1 cellular context compared by ENCODE assay signal in the genomic region with DNA sequence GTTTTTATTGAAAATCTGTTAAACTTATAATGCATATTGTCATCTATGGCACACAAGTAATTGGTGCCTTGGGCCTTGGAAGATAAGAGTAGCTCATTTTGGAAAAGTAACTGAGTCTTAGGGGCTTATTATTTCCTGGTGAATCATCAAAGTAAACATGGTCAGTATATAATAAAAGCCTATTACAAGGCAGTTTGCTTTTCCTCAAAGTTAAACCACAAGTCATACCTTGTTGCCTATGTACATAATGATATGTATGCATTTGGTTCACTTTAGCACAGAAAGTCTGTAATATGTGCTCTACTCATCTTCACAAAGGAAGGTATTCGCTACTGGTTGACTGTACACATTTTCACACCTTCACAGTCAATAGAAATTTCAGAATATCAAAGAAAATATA.
TF ChIP-seq lines count a peak whose summit lies in the region.

No MANE protein-coding gene starts in this region.

TF ChIP-seq in HEK293, 187 proteins besides CTCF, POLR2A, EP300 and RAD21 (continued from another document):
- TF ChIP-seq, protein P1, sequence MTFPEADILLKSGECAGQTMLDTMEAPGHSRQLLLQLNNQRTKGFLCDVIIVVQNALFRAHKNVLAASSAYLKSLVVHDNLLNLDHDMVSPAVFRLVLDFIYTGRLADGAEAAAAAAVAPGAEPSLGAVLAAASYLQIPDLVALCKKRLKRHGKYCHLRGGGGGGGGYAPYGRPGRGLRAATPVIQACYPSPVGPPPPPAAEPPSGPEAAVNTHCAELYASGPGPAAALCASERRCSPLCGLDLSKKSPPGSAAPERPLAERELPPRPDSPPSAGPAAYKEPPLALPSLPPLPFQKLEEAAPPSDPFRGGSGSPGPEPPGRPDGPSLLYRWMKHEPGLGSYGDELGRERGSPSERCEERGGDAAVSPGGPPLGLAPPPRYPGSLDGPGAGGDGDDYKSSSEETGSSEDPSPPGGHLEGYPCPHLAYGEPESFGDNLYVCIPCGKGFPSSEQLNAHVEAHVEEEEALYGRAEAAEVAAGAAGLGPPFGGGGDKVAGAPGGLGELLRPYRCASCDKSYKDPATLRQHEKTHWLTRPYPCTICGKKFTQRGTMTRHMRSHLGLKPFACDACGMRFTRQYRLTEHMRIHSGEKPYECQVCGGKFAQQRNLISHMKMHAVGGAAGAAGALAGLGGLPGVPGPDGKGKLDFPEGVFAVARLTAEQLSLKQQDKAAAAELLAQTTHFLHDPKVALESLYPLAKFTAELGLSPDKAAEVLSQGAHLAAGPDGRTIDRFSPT (tag by site-specific recombination; IDR thresholded peaks at IDR 0.05): no peak
- TF ChIP-seq ZNF404 (tag by site-specific recombination; IDR thresholded peaks at IDR 0.05): no peak
- TF ChIP-seq ZNF664 (tag by site-specific recombination; IDR thresholded peaks at IDR 0.05): no peak
- no peak for TF ChIP-seq ZBTB7A (tag by site-specific recombination; IDR thresholded peaks at IDR 0.05; ENCODE audit: low read depth)
- TF ChIP-seq ZNF785 (tag by site-specific recombination; IDR thresholded peaks at IDR 0.05): no peak
- TF ChIP-seq ZNF670 (tag by site-specific recombination; IDR thresholded peaks at IDR 0.05; ENCODE audit: low read depth): no peak
- TF ChIP-seq ZNF837 (tag by site-specific recombination; IDR thresholded peaks at IDR 0.05): no peak
- no peak for TF ChIP-seq PRDM4 (tag by site-specific recombination; IDR thresholded peaks at IDR 0.05)
- TF ChIP-seq ZNF610 (tag by site-specific recombination; IDR thresholded peaks at IDR 0.05; ENCODE audit: borderline replicate concordance): no peak
- TF ChIP-seq TRIM28 (IDR thresholded peaks at IDR 0.05; ENCODE audit: borderline replicate concordance, low read length): 0 out of 2 replicates have a peak, but pooled peaks have one; percentile 23
- peak; percentile 54; the same call in 1 of the 2 replicates for TF ChIP-seq SP7 (tag by site-specific recombination; IDR thresholded peaks at IDR 0.05)
- no peak for TF ChIP-seq ZNF114 (tag by site-specific recombination; IDR thresholded peaks at IDR 0.05)
- TF ChIP-seq ZNF48 (tag by site-specific recombination; IDR thresholded peaks at IDR 0.05): no peak
